10 cellular contexts compared by ENCODE assay signal in genomic region chr2:202036601-202037037, GRCh38. TPM values are rescaled to one million over a fixed set of nuclear protein-coding genes. Genes with fewer than 3 reads are reported as not detected.
DNase-seq lines count a peak whose midpoint lies in the region; ATAC-seq and TF ChIP-seq lines count a peak whose summit lies in the region.
"Had no signal": no experiment of that assay in that cellular context is flagged by ENCODE, and none has a peak within 500 bp of the region (broad histone marks: within the 10 kb centered on the region; RNA-seq: fewer than 3 reads in every experiment).

No MANE protein-coding gene starts in this region.

- peaks cover 36% of the 10 kb centered on the region for H3K36me3 ChIP-seq in HUES6 (ENCODE audit: control insufficient read depth, insufficient read depth, low read length)
- H3K36me3 ChIP-seq in kidney epithelial cell (ENCODE audit: control insufficient read depth, insufficient read depth, low read length) = no peaks in the 10 kb centered on the region
- H3K36me3 ChIP-seq in thoracic aorta = no peaks in the 10 kb centered on the region
- H3K36me3 ChIP-seq in CD8-positive, alpha-beta memory T cell (ENCODE audit: insufficient read depth, low read length) = no peaks in the 10 kb centered on the region

- H3K36me3 Mint-ChIP-seq in CD8-positive, alpha-beta memory T cell = peaks cover 0 to 10% (median 0%) of the 10 kb centered on the region in 3 donors
- H3K36me3 Mint-ChIP-seq: memory B cell had no signal

- CTCF ChIA-PET in CD8-positive, alpha-beta memory T cell (lab: Charles Lee) = no interaction called here

- no peak overlapping the region for H3K4me3 Mint-ChIP-seq in CD8-positive, alpha-beta memory T cell
- H3K4me3 Mint-ChIP-seq: memory B cell had no signal

- H3K4me3 ChIP-seq in HUES6 (ENCODE audit: low read depth, low read length) = peak overlapping the region; percentile 91
- peak overlapping the region; percentile 42 for H3K4me3 ChIP-seq in kidney epithelial cell (ENCODE audit: low read depth, low read length)
- H3K4me3 ChIP-seq in thoracic aorta = peak overlapping the region; percentile 92
- no peak overlapping the region for H3K4me3 ChIP-seq in CD8-positive, alpha-beta memory T cell (ENCODE audit: low read length)

- no peaks in the 10 kb centered on the region for H3K9me3 Mint-ChIP-seq in CD8-positive, alpha-beta memory T cell
- H3K9me3 Mint-ChIP-seq: memory B cell had no signal

- TF ChIP-seq CTCF in kidney epithelial cell (IDR thresholded peaks at IDR 0.05; ENCODE audit: insufficient read depth, low read length, poor library complexity, severe bottlenecking) = no peak
- no peak for TF ChIP-seq CTCF in thoracic aorta (IDR thresholded peaks at IDR 0.05)

- H3K27ac ChIP-seq in HUES6 (ENCODE audit: low read depth, low read length) (peak overlapping the region; percentile 7; the same call in 1 of the 2 replicates), thoracic aorta (no peak overlapping the region)
- H3K27ac ChIP-seq in CD8-positive, alpha-beta memory T cell (ENCODE audit: low read depth, low read length) = no peak overlapping the region

- H3K27me3 ChIP-seq in HUES6 (ENCODE audit: control insufficient read depth, insufficient read depth, low read length) = peaks cover 11% of the 10 kb centered on the region; the same call in 1 of the 2 replicates
- no peaks in the 10 kb centered on the region for H3K27me3 ChIP-seq in kidney epithelial cell (ENCODE audit: control insufficient read depth, insufficient read depth, low read length)
- no peaks in the 10 kb centered on the region for H3K27me3 ChIP-seq in thoracic aorta (replicated peaks; ENCODE audit: insufficient read depth)
- H3K27me3 ChIP-seq in CD8-positive, alpha-beta memory T cell (ENCODE audit: insufficient read depth, low read length, poor library complexity, severe bottlenecking) = peaks cover 30% of the 10 kb centered on the region

- H3K9ac ChIP-seq in HUES6 (ENCODE audit: low read length) = peak overlapping the region; percentile 90

- peaks cover 11 to 32% of the 10 kb centered on the region in 2 donors for H3K27me3 Mint-ChIP-seq in CD8-positive, alpha-beta memory T cell

- H3K9me3 ChIP-seq in HUES6 (ENCODE audit: control insufficient read depth, insufficient read depth, low read depth, low read length) (no peaks in the 10 kb centered on the region), thoracic aorta (no peaks in the 10 kb centered on the region)
- no peaks in the 10 kb centered on the region for H3K9me3 ChIP-seq in CD8-positive, alpha-beta memory T cell (ENCODE audit: low read length)

- POLR2A ChIA-PET in CD8-positive, alpha-beta memory T cell (lab: Charles Lee) = no interaction called here

- H3K4me1 ChIP-seq in HUES6 (ENCODE audit: control insufficient read depth, insufficient read depth, low read length) (peaks cover 20% of the 10 kb centered on the region), thoracic aorta (ENCODE audit: control insufficient read depth in 1 of 2, low read depth in 2 of 2) (peaks cover 27 to 64% of the 10 kb centered on the region in 2 donors)
- H3K4me1 ChIP-seq in CD8-positive, alpha-beta memory T cell (ENCODE audit: insufficient read depth, low read length) = peaks cover 5% of the 10 kb centered on the region

- no peak for ATAC-seq in thoracic aorta (ENCODE audit: insufficient number of reproducible peaks, low FRiP score, low read depth)

- H3K27ac Mint-ChIP-seq in CD8-positive, alpha-beta memory T cell = no peak overlapping the region
- H3K27ac Mint-ChIP-seq: memory B cell had no signal

- H3K4me1 Mint-ChIP-seq in CD8-positive, alpha-beta memory T cell = peaks cover 10 to 17% (median 12%) of the 10 kb centered on the region in 3 donors

- DNase-seq in cerebellar cortex (ENCODE audit: low spot score) = peak; percentile 81
- no peak for DNase-seq in kidney epithelial cell (ENCODE audit: low read depth)
- no peak for DNase-seq in thoracic aorta (ENCODE audit: low spot score)
- DNase-seq in NCI-H446 (lab: John Stamatoyannopoulos, UW) = no peak
- DNase-seq in activated effector memory CD4-positive, alpha-beta T cell treated with Interleukin-2 at 50 U/mL for 16 hours = no peak
- no peak for DNase-seq in CD8-positive, alpha-beta memory T cell
- no peak for DNase-seq in SIG-M5 (lab: John Stamatoyannopoulos, UW)
- DNase-seq: NCI-H2081 treated with DMSO at 0.1 percent for 48 hours had no signal

RNA-seq across cellular contexts. Expression of gene FZD7, which starts 3.0 kb away (rescaled TPM):
- total RNA-seq in kidney epithelial cell = 13.5 and 14.5 TPM in 2 replicates
- total RNA-seq in thoracic aorta = 10 to 100 TPM; 14.0 to 14.4 TPM
- under 1 TPM; 0.55 to 0.75 TPM for total RNA-seq in CD8-positive, alpha-beta memory T cell
- not detected for polyA plus RNA-seq in CD8-positive, alpha-beta memory T cell

RNA-seq across cellular contexts. Expression of gene KIAA2012, which starts 36.4 kb away (rescaled TPM):
- total RNA-seq in kidney epithelial cell (not detected in 2 replicates), thoracic aorta (not detected)
- not detected for total RNA-seq in CD8-positive, alpha-beta memory T cell
- polyA plus RNA-seq in CD8-positive, alpha-beta memory T cell = not detected
